21 cellular contexts compared by ENCODE assay signal in the genomic region with DNA sequence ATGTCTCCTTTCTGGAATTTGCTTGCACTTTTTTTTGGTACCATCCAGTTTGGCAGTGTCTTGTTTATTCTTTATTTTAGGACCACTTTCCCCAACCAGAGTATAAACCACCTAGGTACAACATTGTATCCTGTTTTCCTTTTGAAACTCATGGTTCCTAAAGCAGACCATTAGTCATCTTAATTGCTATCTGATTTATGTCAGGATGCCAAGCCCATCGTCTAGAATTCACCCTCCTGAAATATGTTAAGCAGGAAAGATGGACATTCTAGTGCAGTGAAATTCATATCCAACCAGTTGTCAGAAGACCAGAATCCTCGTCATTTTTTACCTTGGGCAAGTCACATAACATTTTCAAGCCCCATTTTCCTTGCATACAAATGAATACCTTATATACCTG.
DNase-seq lines count a peak whose midpoint lies in the region; ATAC-seq and TF ChIP-seq lines count a peak whose summit lies in the region.
"Had no signal": no experiment of that assay in that cellular context is flagged by ENCODE, and none has a peak within 500 bp of the region (broad histone marks: within the 10 kb centered on the region; RNA-seq: fewer than 3 reads in every experiment).

No MANE protein-coding gene starts in this region.

- DNase-seq in A172 (ENCODE audit: low spot score) = peak; percentile 5
- peak; percentile 39 for DNase-seq in PC-3
- DNase-seq in brain microvascular endothelial cell = peak; percentile 23
- DNase-seq in fibroblast of pulmonary artery (ENCODE audit: low read depth) = peak; percentile 8
- no peak for DNase-seq in effector memory CD4-positive, alpha-beta T cell
- DNase-seq in type B pancreatic cell (ENCODE audit: extremely low spot score, unreplicated experiment) = no peak
- no peak for DNase-seq in smooth muscle cell (lab: John Stamatoyannopoulos, UW; ENCODE audit: unreplicated experiment)
- DNase-seq: 8988T; CD4-positive, CD25-positive, alpha-beta regulatory T cell; GM23248; H7; KBM-7; MG63; NCI-H1694 treated with DMSO at 0.1 percent for 48 hours; NCI-H2081 treated with DMSO at 0.1 percent for 48 hours; NCI-H2171; NCI-H226; NCI-H510A treated with DMSO at 0.1 percent for 48 hours; NCI-H748 treated with DMSO at 0.1 percent for 48 hours; SJCRH30 had no signal

- H3K36me3 Mint-ChIP-seq in type B pancreatic cell = no peaks in the 10 kb centered on the region
- H3K36me3 Mint-ChIP-seq: CD4-positive, CD25-positive, alpha-beta regulatory T cell had no signal

- H3K27me3 ChIP-seq in PC-3 (ENCODE audit: low read length) = peaks cover 26% of the 10 kb centered on the region; the same call in 1 of the 2 replicates
- H3K27me3 ChIP-seq in brain microvascular endothelial cell (replicated peaks) = no peaks in the 10 kb centered on the region
- no peaks in the 10 kb centered on the region for H3K27me3 ChIP-seq in effector memory CD4-positive, alpha-beta T cell (replicated peaks; ENCODE audit: control insufficient read depth, insufficient read depth, low read length, poor library complexity, severe bottlenecking)
- no peaks in the 10 kb centered on the region for H3K27me3 ChIP-seq in smooth muscle cell (ENCODE audit: low read depth)
- H3K27me3 ChIP-seq: MG63, SJCRH30 had no signal

- H2AFZ ChIP-seq in PC-3 (ENCODE audit: low read length) = no peak overlapping the region
- no peak overlapping the region for H2AFZ ChIP-seq in smooth muscle cell (ENCODE audit: low read depth)
- H2AFZ ChIP-seq: GM23248 had no signal

- CTCF ChIA-PET in PC-3 (lab: Charles Lee) = no interaction called here

- H3K27ac Mint-ChIP-seq in type B pancreatic cell = no peak overlapping the region
- H3K27ac Mint-ChIP-seq: CD4-positive, CD25-positive, alpha-beta regulatory T cell had no signal

- H3K9ac ChIP-seq in PC-3 (ENCODE audit: low read length) (no peak overlapping the region), smooth muscle cell (ENCODE audit: low read depth) (no peak overlapping the region)
- H3K9ac ChIP-seq: GM23248 had no signal

- H3K27ac ChIP-seq in PC-3 (ENCODE audit: low read length) (no peak overlapping the region), brain microvascular endothelial cell (no peak overlapping the region), smooth muscle cell (ENCODE audit: low read depth) (no peak overlapping the region)
- H3K27ac ChIP-seq in effector memory CD4-positive, alpha-beta T cell (ENCODE audit: insufficient read depth, low read length, poor library complexity, severe bottlenecking) = no peak overlapping the region
- H3K27ac ChIP-seq: GM23248, SJCRH30 had no signal

- H3K4me1 Mint-ChIP-seq in type B pancreatic cell (ENCODE audit: unreplicated experiment) = no peaks in the 10 kb centered on the region
- H3K4me1 Mint-ChIP-seq: CD4-positive, CD25-positive, alpha-beta regulatory T cell had no signal

- BruUV-seq in PC-3 (replicated peaks; lab: Mats Ljungman, UMichigan) = no TSS peak

- H3K9me3 Mint-ChIP-seq in type B pancreatic cell = no peaks in the 10 kb centered on the region

- H4K20me1 ChIP-seq in PC-3 (ENCODE audit: low read length) = no peaks in the 10 kb centered on the region
- no peaks in the 10 kb centered on the region for H4K20me1 ChIP-seq in smooth muscle cell (ENCODE audit: low read depth)

- 70% methylated on average over 2 of the region's 2 CpGs for WGBS in smooth muscle cell (ENCODE audit: low lambda C conversion rate)

- H3K9me3 ChIP-seq in PC-3 (ENCODE audit: low read length) = no peaks in the 10 kb centered on the region
- no peaks in the 10 kb centered on the region for H3K9me3 ChIP-seq in effector memory CD4-positive, alpha-beta T cell (ENCODE audit: control insufficient read depth, low read length)
- H3K9me3 ChIP-seq in smooth muscle cell (replicated peaks; ENCODE audit: low read depth) = no peaks in the 10 kb centered on the region
- H3K9me3 ChIP-seq: MG63, SJCRH30 had no signal

- no peaks in the 10 kb centered on the region for H3K36me3 ChIP-seq in PC-3 (ENCODE audit: low read depth, low read length)
- no peaks in the 10 kb centered on the region for H3K36me3 ChIP-seq in brain microvascular endothelial cell (replicated peaks)
- no peaks in the 10 kb centered on the region for H3K36me3 ChIP-seq in effector memory CD4-positive, alpha-beta T cell (ENCODE audit: control insufficient read depth, insufficient read depth, low read length)
- no peaks in the 10 kb centered on the region for H3K36me3 ChIP-seq in smooth muscle cell (ENCODE audit: low read depth)
- H3K36me3 ChIP-seq: MG63, SJCRH30 had no signal

- no peak overlapping the region for H3K4me3 ChIP-seq in PC-3 (ENCODE audit: low read length)
- H3K4me3 ChIP-seq in brain microvascular endothelial cell (ENCODE audit: low read depth, low read length) = no peak overlapping the region
- H3K4me3 ChIP-seq in fibroblast of pulmonary artery (replicated peaks; ENCODE audit: low read depth, low read length) = no peak overlapping the region
- no peak overlapping the region for H3K4me3 ChIP-seq in effector memory CD4-positive, alpha-beta T cell (ENCODE audit: insufficient read depth, low read depth, low read length, poor library complexity, severe bottlenecking)
- H3K4me3 ChIP-seq in smooth muscle cell = no peak overlapping the region
- H3K4me3 ChIP-seq: GM23248, MG63, SJCRH30 had no signal

- H3K9me2 ChIP-seq in PC-3 (replicated peaks; ENCODE audit: low read length) = no peaks in the 10 kb centered on the region

- no peak overlapping the region for H3K4me3 Mint-ChIP-seq in type B pancreatic cell
- H3K4me3 Mint-ChIP-seq: CD4-positive, CD25-positive, alpha-beta regulatory T cell had no signal

- TF ChIP-seq CTCF in PC-3 (conservative IDR thresholded peaks at IDR 0.05; ENCODE audit: low read depth, low read length) (no peak), brain microvascular endothelial cell (IDR thresholded peaks at IDR 0.05; ENCODE audit: low read depth, low read length, missing control alignments) (no peak), fibroblast of pulmonary artery (IDR thresholded peaks at IDR 0.05; ENCODE audit: low read length, missing control alignments) (no peak), type B pancreatic cell (conservative IDR thresholded peaks at IDR 0.05) (no peak), smooth muscle cell (IDR thresholded peaks at IDR 0.05; ENCODE audit: borderline replicate concordance, insufficient read depth, poor library complexity, severe bottlenecking) (no peak)

- intact Hi-C loops in PC-3 (cut with micrococcal nuclease) = no loop called here

- H3F3A ChIP-seq in PC-3 (ENCODE audit: low read length, unreplicated experiment) = no peaks in the 10 kb centered on the region
- H3F3A ChIP-seq in smooth muscle cell (ENCODE audit: low read depth) = no peaks in the 10 kb centered on the region

- peaks cover 27% of the 10 kb centered on the region for H3K27me3 Mint-ChIP-seq in type B pancreatic cell

- peaks cover 17% of the 10 kb centered on the region for H3K4me1 ChIP-seq in PC-3 (ENCODE audit: insufficient read depth, low read length)
- no peaks in the 10 kb centered on the region for H3K4me1 ChIP-seq in effector memory CD4-positive, alpha-beta T cell (ENCODE audit: control insufficient read depth, insufficient read depth, low read length, poor library complexity, severe bottlenecking)
- no peaks in the 10 kb centered on the region for H3K4me1 ChIP-seq in smooth muscle cell (ENCODE audit: low read depth)
- H3K4me1 ChIP-seq: SJCRH30 had no signal

- in situ Hi-C loops in brain microvascular endothelial cell (cut with HindIII; ENCODE audit: low pct_ligation_motif_present, low sequenced_read_pairs) = no loop called here

- POLR2A ChIA-PET in PC-3 (lab: Charles Lee; ENCODE audit: unreplicated experiment) = no interaction called here

- no peaks in the 10 kb centered on the region for H3K79me2 ChIP-seq in PC-3 (ENCODE audit: low read length)
- H3K79me2 ChIP-seq in smooth muscle cell (ENCODE audit: low read depth) = no peaks in the 10 kb centered on the region

- peak; percentile 37 for ATAC-seq in PC-3
- ATAC-seq: Right ventricle myocardium inferior had no signal

- H3K4me2 ChIP-seq in PC-3 (ENCODE audit: low read length) (peak overlapping the region; percentile 19; the same call in 1 of the 2 replicates), smooth muscle cell (no peak overlapping the region)

Comparison
In these comparisons a context has a peak if more than half of its experiments do, and no peak if none do; other contexts are left out.
1. DNase-seq: peak in A172 (single experiment), PC-3 (single experiment), brain microvascular endothelial cell (single experiment) and fibroblast of pulmonary artery (single experiment); none in effector memory CD4-positive, alpha-beta T cell (0 of 3), type B pancreatic cell (single experiment) and smooth muscle cell (single experiment).